Comparison of ENCODE assay signal across 16 cellular contexts in genomic region chr5:59593608-59594007, GRCh38.
"Had no signal": no experiment of that assay in that cellular context is flagged by ENCODE, and none has a peak within 500 bp of the region (broad histone marks: within the 10 kb centered on the region; RNA-seq: fewer than 3 reads in every experiment).

No MANE protein-coding gene starts in this region.

- H3K4me3 Mint-ChIP-seq: activated T-helper 17 cell treated with anti-CD3 and anti-CD28 coated beads, Interleukin-2, amount 50 U/mL, for 72 hours; immature natural killer cell; nephron had no signal

- H3K27ac Mint-ChIP-seq: activated T-helper 17 cell treated with anti-CD3 and anti-CD28 coated beads, Interleukin-2, amount 50 U/mL, for 72 hours had no signal

- H3K9me3 Mint-ChIP-seq: activated T-helper 17 cell treated with anti-CD3 and anti-CD28 coated beads, Interleukin-2, amount 50 U/mL, for 72 hours; immature natural killer cell had no signal

- H3K36me3 Mint-ChIP-seq: immature natural killer cell had no signal

- H3K27me3 Mint-ChIP-seq: activated T-helper 17 cell treated with anti-CD3 and anti-CD28 coated beads, Interleukin-2, amount 50 U/mL, for 72 hours had no signal

- DNase-seq: activated CD4-positive, alpha-beta T cell treated with anti-CD3 and anti-CD28 coated beads for 4 hours; activated naive CD4-positive, alpha-beta T cell treated with anti-CD3 and anti-CD28 coated beads, Interleukin-2, amount 50 U/mL, for 16 hours; adrenal gland; body of pancreas; dorsolateral prefrontal cortex; glutamatergic neuron; immature natural killer cell; left cardiac atrium; lower lobe of right lung; ovary; stimulated activated CD4-positive, alpha-beta T cell treated with anti-CD3 and anti-CD28 coated beads, Interleukin-4, amount 100 ng/mL, for 4 hours; stomach; T-helper 9 cell had no signal

- ATAC-seq: activated T-helper 17 cell treated with anti-CD3 and anti-CD28 coated beads, Interleukin-2, amount 50 U/mL, for 72 hours; body of pancreas; left cardiac atrium; lower lobe of right lung; mucosa of descending colon had no signal

- H3K4me1 Mint-ChIP-seq: activated T-helper 17 cell treated with anti-CD3 and anti-CD28 coated beads, Interleukin-2, amount 50 U/mL, for 72 hours had no signal
